In genomic region chr4:87651941-87652340, GRCh38 we compare ENCODE assay signal across 36 cellular contexts. TPM values are rescaled to one million over a fixed set of nuclear protein-coding genes. Genes with fewer than 3 reads are reported as not detected.
"Had no signal": no experiment of that assay in that cellular context is flagged by ENCODE, and none has a peak within 500 bp of the region (broad histone marks: within the 10 kb centered on the region; RNA-seq: fewer than 3 reads in every experiment).

No MANE protein-coding gene starts in this region.

- H3K36me3 Mint-ChIP-seq: activated naive CD8-positive, alpha-beta T cell treated with anti-CD3 and anti-CD28 coated beads for 36 hours; WTC11 had no signal

- H3K4me2 ChIP-seq: KMS-11, SK-N-SH had no signal

- H3K27me3 Mint-ChIP-seq: activated naive CD8-positive, alpha-beta T cell treated with anti-CD3 and anti-CD28 coated beads for 36 hours had no signal

- H3K4me1 ChIP-seq: SJSA1 had no signal

- H3K4me3 Mint-ChIP-seq: activated CD4-positive, alpha-beta T cell treated with anti-CD3 and anti-CD28 coated beads for 36 hours; activated CD4-positive, alpha-beta T cell treated with anti-CD3 and anti-CD28 coated beads, Interleukin-2, amount 10 ng/mL, durations not matched to agents 7 days and 5 days; activated CD8-positive, alpha-beta T cell treated with anti-CD3 and anti-CD28 coated beads, Interleukin-2, amount 10 ng/mL, durations not matched to agents 7 days and 5 days; activated naive CD8-positive, alpha-beta T cell treated with anti-CD3 and anti-CD28 coated beads for 36 hours; central memory CD8-positive, alpha-beta T cell; T-helper 1 cell treated with Interleukin-12 subunit alpha and Interleukin-12 subunit beta and Interleukin-4 antibody, amounts not matched to agents 30 μg/mL and 1 μg/mL, for 36 hours; T-helper 2 cell treated with Interferon-gamma antibody and Interleukin-4, amounts not matched to agents 5 μg/mL and 100 μg/mL, for 36 hours; WTC11 had no signal

- H3K4me1 Mint-ChIP-seq: activated CD4-positive, alpha-beta T cell treated with anti-CD3 and anti-CD28 coated beads for 36 hours; activated CD4-positive, alpha-beta T cell treated with anti-CD3 and anti-CD28 coated beads, Interleukin-2, amount 10 ng/mL, durations not matched to agents 7 days and 5 days; activated naive CD8-positive, alpha-beta T cell treated with anti-CD3 and anti-CD28 coated beads for 36 hours; central memory CD8-positive, alpha-beta T cell had no signal

- H3K9me2 ChIP-seq: SK-N-SH had no signal

- H3K27ac ChIP-seq: ascending aorta, cardiac muscle cell, KMS-11, SJSA1 had no signal

- ATAC-seq: activated CD4-positive, alpha-beta T cell treated with anti-CD3 and anti-CD28 coated beads for 36 hours; activated CD4-positive, CD25-positive, alpha-beta regulatory T cell treated with anti-CD3 and anti-CD28 coated beads, Interleukin-2, amount 50 U/mL, for 24 hours; activated CD8-positive, alpha-beta T cell treated with anti-CD3 and anti-CD28 coated beads, Interleukin-2, amount 10 ng/mL, durations not matched to agents 7 days and 5 days; Panc1; WTC11 had no signal

- H3K27me3 ChIP-seq: ascending aorta, cardiac muscle cell, SJSA1 had no signal

- DNase-seq: activated CD4-positive, alpha-beta T cell treated with anti-CD3 and anti-CD28 coated beads for 36 hours; activated CD4-positive, alpha-beta T cell treated with anti-CD3 and anti-CD28 coated beads, Interleukin-2, amount 10 ng/mL, durations not matched to agents 7 days and 5 days; activated CD4-positive, alpha-beta T cell treated with anti-CD3 and anti-CD28 coated beads, Interleukin-2, amount 50 U/mL, for 48 hours; activated CD8-positive, alpha-beta memory T cell treated with anti-CD3 and anti-CD28 coated beads, Interleukin-2, amount 50 U/mL, for 4 hours; activated CD8-positive, alpha-beta T cell treated with anti-CD3 and anti-CD28 coated beads, Interleukin-2, amount 10 ng/mL, durations not matched to agents 7 days and 5 days; activated effector memory CD4-positive, alpha-beta T cell treated with anti-CD3 and anti-CD28 coated beads, Interleukin-2, amount 50 U/mL, for 16 hours; activated naive CD4-positive, alpha-beta T cell; activated naive CD4-positive, alpha-beta T cell treated with anti-CD3 and anti-CD28 coated beads, Interleukin-2, amount 50 U/mL, for 16 hours; activated naive CD8-positive, alpha-beta T cell treated with anti-CD3 and anti-CD28 coated beads for 36 hours; activated T-cell treated with anti-CD3 and anti-CD28 coated beads, Interleukin-2, amount 50 U/mL, for 48 hours; amygdala; MM.1S; NCI-H1092 treated with DMSO at 0.1 percent for 48 hours; NCI-H1417; NCI-H146; NCI-H187; NCI-H2029 treated with DMSO at 0.1 percent for 48 hours; NCI-H2107; NCI-H226; NCI-H446 treated with DMSO at 0.1 percent for 48 hours; NCI-H524 treated with DMSO at 0.1 percent for 48 hours; RPMI8226; SHP77 treated with DMSO at 0.1 percent for 48 hours; SK-N-SH had no signal

- H3K27ac Mint-ChIP-seq: activated CD4-positive, alpha-beta T cell treated with anti-CD3 and anti-CD28 coated beads for 36 hours; activated CD4-positive, alpha-beta T cell treated with anti-CD3 and anti-CD28 coated beads, Interleukin-2, amount 10 ng/mL, durations not matched to agents 7 days and 5 days; activated CD8-positive, alpha-beta T cell treated with anti-CD3 and anti-CD28 coated beads, Interleukin-2, amount 10 ng/mL, durations not matched to agents 7 days and 5 days; activated naive CD8-positive, alpha-beta T cell treated with anti-CD3 and anti-CD28 coated beads for 36 hours; T-helper 1 cell treated with Interleukin-12 subunit alpha and Interleukin-12 subunit beta and Interleukin-4 antibody, amounts not matched to agents 30 μg/mL and 1 μg/mL, for 36 hours; T-helper 2 cell treated with Interferon-gamma antibody and Interleukin-4, amounts not matched to agents 5 μg/mL and 100 μg/mL, for 36 hours; WTC11 had no signal

- H3K36me3 ChIP-seq: ascending aorta, cardiac muscle cell, SJSA1 had no signal

- H3K9ac ChIP-seq: KMS-11, SK-N-SH had no signal

- H3K4me3 ChIP-seq: ascending aorta, cardiac muscle cell, SJSA1 had no signal

- H3K9me3 ChIP-seq: ascending aorta, SJSA1, SK-N-SH had no signal

- H3K9me3 Mint-ChIP-seq: activated CD4-positive, alpha-beta T cell treated with anti-CD3 and anti-CD28 coated beads, Interleukin-2, amount 10 ng/mL, durations not matched to agents 7 days and 5 days; activated naive CD8-positive, alpha-beta T cell treated with anti-CD3 and anti-CD28 coated beads for 36 hours; central memory CD8-positive, alpha-beta T cell; T-helper 1 cell treated with Interleukin-12 subunit alpha and Interleukin-12 subunit beta and Interleukin-4 antibody, amounts not matched to agents 30 μg/mL and 1 μg/mL, for 36 hours; T-helper 2 cell treated with Interferon-gamma antibody and Interleukin-4, amounts not matched to agents 5 μg/mL and 100 μg/mL, for 36 hours; WTC11 had no signal

RNA-seq across cellular contexts. Expression of gene DMP1, which starts 1.9 kb away (rescaled TPM):
- total RNA-seq: activated CD4-positive, alpha-beta T cell treated with anti-CD3 and anti-CD28 coated beads for 36 hours; activated CD4-positive, alpha-beta T cell treated with anti-CD3 and anti-CD28 coated beads, Interleukin-2, amount 10 ng/mL, durations not matched to agents 7 days and 5 days; activated CD8-positive, alpha-beta T cell treated with anti-CD3 and anti-CD28 coated beads, Interleukin-2, amount 10 ng/mL, durations not matched to agents 7 days and 5 days; activated naive CD8-positive, alpha-beta T cell treated with anti-CD3 and anti-CD28 coated beads for 36 hours; ascending aorta; cardiac muscle cell; chondrocyte; LHCN-M2; SJSA1 had no signal
- polyA plus RNA-seq: cardiac muscle cell, SK-N-SH had no signal

RNA-seq across cellular contexts. Expression of gene DSPP, which starts 43.6 kb away (rescaled TPM):
- total RNA-seq: activated CD4-positive, alpha-beta T cell treated with anti-CD3 and anti-CD28 coated beads for 36 hours; activated CD4-positive, alpha-beta T cell treated with anti-CD3 and anti-CD28 coated beads, Interleukin-2, amount 10 ng/mL, durations not matched to agents 7 days and 5 days; activated CD8-positive, alpha-beta T cell treated with anti-CD3 and anti-CD28 coated beads, Interleukin-2, amount 10 ng/mL, durations not matched to agents 7 days and 5 days; activated naive CD8-positive, alpha-beta T cell treated with anti-CD3 and anti-CD28 coated beads for 36 hours; ascending aorta; cardiac muscle cell; chondrocyte; LHCN-M2; SJSA1; WTC11 had no signal
- polyA plus RNA-seq: cardiac muscle cell, SK-N-SH had no signal
